ENCODE assay signal across 16 cellular contexts in genomic region chr1:230850547-230850946, GRCh38. TPM values are rescaled to one million over a fixed set of nuclear protein-coding genes. Genes with fewer than 3 reads are reported as not detected.
DNase-seq lines count a peak whose midpoint lies in the region; ATAC-seq, FAIRE-seq and TF ChIP-seq lines count a peak whose summit lies in the region.
"Had no signal": no experiment of that assay in that cellular context is flagged by ENCODE, and none has a peak within 500 bp of the region (broad histone marks: within the 10 kb centered on the region; RNA-seq: fewer than 3 reads in every experiment).

No MANE protein-coding gene starts in this region.

- H3K27me3 ChIP-seq in esophagus squamous epithelium = no peaks in the 10 kb centered on the region
- no peaks in the 10 kb centered on the region for H3K27me3 ChIP-seq in pancreas
- no peaks in the 10 kb centered on the region for H3K27me3 ChIP-seq in uterus

- CTCF ChIA-PET in activated CD4-positive, alpha-beta T cell treated with anti-CD3 and anti-CD28 coated beads, Interleukin-2, amount 10 ng/mL, durations not matched to agents 7 days and 5 days (lab: Charles Lee) = interaction anchor here (1.0 kb wide), 1 partner anchor 35 kb away, joined by 3 read pairs; no protein-coding TSS in a partner anchor

- H3K9me3 ChIP-seq in esophagus squamous epithelium (peaks cover 0 to 5% (median 0%) of the 10 kb centered on the region in 3 donors), pancreas (no peaks in the 10 kb centered on the region), uterus (no peaks in the 10 kb centered on the region)
- H3K9me3 ChIP-seq: psoas muscle had no signal

- TF ChIP-seq POLR2A in esophagus squamous epithelium (IDR thresholded peaks at IDR 0.05) (no peak), uterus (IDR thresholded peaks at IDR 0.05) (no peak)

- DNase-seq in activated CD4-positive, alpha-beta T cell treated with anti-CD3 and anti-CD28 coated beads, Interleukin-2, amount 10 ng/mL, durations not matched to agents 24 days and 14 days = no peak
- no peak for DNase-seq in activated CD4-positive, alpha-beta T cell treated with anti-CD3 and anti-CD28 coated beads, Interleukin-2, amount 10 ng/mL, durations not matched to agents 7 days and 5 days
- DNase-seq in esophagus squamous epithelium (lab: John Stamatoyannopoulos, UW) (no peak), pancreas (no peak), uterus (no peak), T-helper 2 cell (no peak), Kasumi-1 (lab: John Stamatoyannopoulos, UW) (no peak)
- DNase-seq: 8988T; activated CD4-positive, alpha-beta memory T cell treated with anti-CD3 and anti-CD28 coated beads, Interleukin-2, amount 10 ng/mL, durations not matched to agents 7 days and 5 days; activated effector memory CD4-positive, alpha-beta T cell treated with anti-CD3 and anti-CD28 coated beads, Interleukin-2, amount 50 U/mL, for 16 hours; DMS 273 treated with DMSO at 0.1 percent for 48 hours; hypothalamus; psoas muscle; stimulated activated naive CD8-positive, alpha-beta T cell treated with anti-CD3 and anti-CD28 coated beads, Interleukin-15, Interleukin-2, amounts not matched to agents 100 U/mL and 50 U/mL, for 24 hours had no signal

- WGBS in esophagus squamous epithelium, 2 donors = 85 to 97% methylated on average over 6 to 7 of the region's 8 CpGs
- 95 to 96% methylated on average over 8 of the region's 8 CpGs for WGBS in pancreas, 2 donors

- no peak for FAIRE-seq in pancreas (lab: Jason Lieb, UNC)

- ATAC-seq in pancreas = no peak
- no peak for ATAC-seq in HG03520 (IDR thresholded peaks at IDR 0.05; ENCODE audit: unreplicated experiment)
- ATAC-seq: stimulated activated naive CD8-positive, alpha-beta T cell treated with anti-CD3 and anti-CD28 coated beads, Interleukin-15, Interleukin-2, amounts not matched to agents 100 U/mL and 50 U/mL, for 24 hours had no signal

- no peak overlapping the region for H3K4me3 Mint-ChIP-seq in activated CD4-positive, alpha-beta T cell treated with anti-CD3 and anti-CD28 coated beads, Interleukin-2, amount 10 ng/mL, durations not matched to agents 24 days and 14 days
- no peak overlapping the region for H3K4me3 Mint-ChIP-seq in activated CD4-positive, alpha-beta T cell treated with anti-CD3 and anti-CD28 coated beads, Interleukin-2, amount 10 ng/mL, durations not matched to agents 7 days and 5 days
- H3K4me3 Mint-ChIP-seq: activated CD4-positive, alpha-beta memory T cell treated with anti-CD3 and anti-CD28 coated beads, Interleukin-2, amount 10 ng/mL, durations not matched to agents 7 days and 5 days; T-helper 2 cell treated with Interferon-gamma antibody and Interleukin-4, amounts not matched to agents 5 μg/mL and 100 μg/mL, for 36 hours had no signal

- TF ChIP-seq CTCF in esophagus squamous epithelium (IDR thresholded peaks at IDR 0.05) (no peak), pancreas (IDR thresholded peaks at IDR 0.05) (no peak), uterus (IDR thresholded peaks at IDR 0.05) (no peak)

- H3K4me1 ChIP-seq in esophagus squamous epithelium = peaks cover 6 to 34% (median 24%) of the 10 kb centered on the region in 3 donors
- peaks cover 10 to 13% (median 10%) of the 10 kb centered on the region in 3 donors for H3K4me1 ChIP-seq in pancreas
- peaks cover 5 to 28% of the 10 kb centered on the region in 2 donors for H3K4me1 ChIP-seq in uterus

- H3K27ac ChIP-seq in esophagus squamous epithelium = peak overlapping the region in 3 of 4 donors; percentile 17 to 64 (median 60)
- H3K27ac ChIP-seq in pancreas = peak overlapping the region; percentile 7 to 75 (median 40)
- H3K27ac ChIP-seq in uterus = peak overlapping the region; percentile 77 to 90

- peaks cover 3% of the 10 kb centered on the region for H3K36me3 Mint-ChIP-seq in activated CD4-positive, alpha-beta T cell treated with anti-CD3 and anti-CD28 coated beads, Interleukin-2, amount 10 ng/mL, durations not matched to agents 24 days and 14 days (ENCODE audit: low read depth)
- no peaks in the 10 kb centered on the region for H3K36me3 Mint-ChIP-seq in activated CD4-positive, alpha-beta T cell treated with anti-CD3 and anti-CD28 coated beads, Interleukin-2, amount 10 ng/mL, durations not matched to agents 7 days and 5 days (ENCODE audit: low read depth)

- peak overlapping the region; percentile 2 for H3K27ac Mint-ChIP-seq in activated CD4-positive, alpha-beta T cell treated with anti-CD3 and anti-CD28 coated beads, Interleukin-2, amount 10 ng/mL, durations not matched to agents 24 days and 14 days
- H3K27ac Mint-ChIP-seq in activated CD4-positive, alpha-beta T cell treated with anti-CD3 and anti-CD28 coated beads, Interleukin-2, amount 10 ng/mL, durations not matched to agents 7 days and 5 days = no peak overlapping the region
- H3K27ac Mint-ChIP-seq: activated CD4-positive, alpha-beta memory T cell treated with anti-CD3 and anti-CD28 coated beads, Interleukin-2, amount 10 ng/mL, durations not matched to agents 7 days and 5 days; T-helper 2 cell treated with Interferon-gamma antibody and Interleukin-4, amounts not matched to agents 5 μg/mL and 100 μg/mL, for 36 hours had no signal

- H3K36me3 ChIP-seq in esophagus squamous epithelium (peaks cover 0 to 42% (median 0%) of the 10 kb centered on the region in 3 donors), pancreas (peaks cover 0 to 13% (median 0%) of the 10 kb centered on the region in 3 donors), uterus (no peaks in the 10 kb centered on the region)

- no peaks in the 10 kb centered on the region for H3K9me3 Mint-ChIP-seq in activated CD4-positive, alpha-beta T cell treated with anti-CD3 and anti-CD28 coated beads, Interleukin-2, amount 10 ng/mL, durations not matched to agents 24 days and 14 days
- no peaks in the 10 kb centered on the region for H3K9me3 Mint-ChIP-seq in activated CD4-positive, alpha-beta T cell treated with anti-CD3 and anti-CD28 coated beads, Interleukin-2, amount 10 ng/mL, durations not matched to agents 7 days and 5 days
- H3K9me3 Mint-ChIP-seq: activated CD4-positive, alpha-beta memory T cell treated with anti-CD3 and anti-CD28 coated beads, Interleukin-2, amount 10 ng/mL, durations not matched to agents 7 days and 5 days; T-helper 2 cell treated with Interferon-gamma antibody and Interleukin-4, amounts not matched to agents 5 μg/mL and 100 μg/mL, for 36 hours had no signal

- no peaks in the 10 kb centered on the region for H3K27me3 Mint-ChIP-seq in activated CD4-positive, alpha-beta T cell treated with anti-CD3 and anti-CD28 coated beads, Interleukin-2, amount 10 ng/mL, durations not matched to agents 24 days and 14 days
- no peaks in the 10 kb centered on the region for H3K27me3 Mint-ChIP-seq in activated CD4-positive, alpha-beta T cell treated with anti-CD3 and anti-CD28 coated beads, Interleukin-2, amount 10 ng/mL, durations not matched to agents 7 days and 5 days
- H3K27me3 Mint-ChIP-seq: activated CD4-positive, alpha-beta memory T cell treated with anti-CD3 and anti-CD28 coated beads, Interleukin-2, amount 10 ng/mL, durations not matched to agents 7 days and 5 days had no signal

- H3K4me3 ChIP-seq in esophagus squamous epithelium (no peak overlapping the region), pancreas (no peak overlapping the region), uterus (no peak overlapping the region)
- H3K4me3 ChIP-seq: psoas muscle had no signal

- POLR2A ChIA-PET in activated CD4-positive, alpha-beta T cell treated with anti-CD3 and anti-CD28 coated beads, Interleukin-2, amount 10 ng/mL, durations not matched to agents 7 days and 5 days (lab: Charles Lee) = no interaction called here

- intact Hi-C loops in activated CD4-positive, alpha-beta T cell treated with anti-CD3 and anti-CD28 coated beads, Interleukin-2, amount 10 ng/mL, durations not matched to agents 24 days and 14 days (cut with micrococcal nuclease) = no loop called here
- intact Hi-C loops in esophagus squamous epithelium (cut with DNase I) (no loop called here), pancreas (cut with DNase I) (no loop called here), uterus (cut with DNase I; ENCODE audit: low total_unique reads) (no loop called here)

- H3K4me1 Mint-ChIP-seq in activated CD4-positive, alpha-beta T cell treated with anti-CD3 and anti-CD28 coated beads, Interleukin-2, amount 10 ng/mL, durations not matched to agents 24 days and 14 days = peaks cover 2% of the 10 kb centered on the region
- no peaks in the 10 kb centered on the region for H3K4me1 Mint-ChIP-seq in activated CD4-positive, alpha-beta T cell treated with anti-CD3 and anti-CD28 coated beads, Interleukin-2, amount 10 ng/mL, durations not matched to agents 7 days and 5 days
- H3K4me1 Mint-ChIP-seq: activated CD4-positive, alpha-beta memory T cell treated with anti-CD3 and anti-CD28 coated beads, Interleukin-2, amount 10 ng/mL, durations not matched to agents 7 days and 5 days had no signal

RNA-seq across cellular contexts. Expression of gene C1orf198, which starts 17.8 kb away (rescaled TPM):
- 12.4 and 13.7 TPM in 2 replicates for total RNA-seq in activated CD4-positive, alpha-beta T cell treated with anti-CD3 and anti-CD28 coated beads, Interleukin-2, amount 10 ng/mL, durations not matched to agents 24 days and 14 days
- total RNA-seq in activated CD4-positive, alpha-beta T cell treated with anti-CD3 and anti-CD28 coated beads, Interleukin-2, amount 10 ng/mL, durations not matched to agents 7 days and 5 days = 1 to 10 TPM; 2.0 to 2.4 TPM
- total RNA-seq in esophagus squamous epithelium (10 to 100 TPM; 18.5 to 28.8 (median 21.6) TPM), pancreas (10 to 100 TPM; 17.7 to 35.3 (median 22.2) TPM), uterus (10 to 100 TPM; 41.0 to 80.0 (median 60.8) TPM)
- polyA plus RNA-seq in pancreas = 10 to 100 TPM; 16.5 to 19.4 TPM
